Comparison of ENCODE assay signal across 18 cellular contexts in genomic region chr12:108921946-108922345, GRCh38. TPM values are rescaled to one million over a fixed set of nuclear protein-coding genes. Genes with fewer than 3 reads are reported as not detected.
DNase-seq lines count a peak whose midpoint lies in the region; ATAC-seq and TF ChIP-seq lines count a peak whose summit lies in the region.
"Had no signal": no experiment of that assay in that cellular context is flagged by ENCODE, and none has a peak within 500 bp of the region (broad histone marks: within the 10 kb centered on the region; RNA-seq: fewer than 3 reads in every experiment).

No MANE protein-coding gene starts in this region.

- no peaks in the 10 kb centered on the region for H3K4me1 ChIP-seq in mucosa of descending colon (ENCODE audit: low read depth)
- H3K4me1 ChIP-seq: HAP-1 had no signal

- POLR2A ChIA-PET in activated CD8-positive, alpha-beta T cell treated with anti-CD3 and anti-CD28 coated beads for 36 hours (lab: Charles Lee), result no interaction called here

- intact Hi-C loops in mucosa of descending colon (cut with DNase I, micrococcal nuclease), result no loop called here
- intact Hi-C loops in activated CD8-positive, alpha-beta T cell treated with anti-CD3 and anti-CD28 coated beads for 36 hours (cut with micrococcal nuclease), result no loop called here

- CTCF ChIA-PET in activated CD8-positive, alpha-beta T cell treated with anti-CD3 and anti-CD28 coated beads for 36 hours (lab: Charles Lee), result no interaction called here

- H3K4me1 Mint-ChIP-seq in activated CD8-positive, alpha-beta T cell treated with anti-CD3 and anti-CD28 coated beads for 36 hours (ENCODE audit: low read depth), result no peaks in the 10 kb centered on the region

- peak; percentile 74 for ATAC-seq in left lobe of liver
- ATAC-seq in mucosa of descending colon, result peak; percentile 65
- ATAC-seq in activated CD8-positive, alpha-beta T cell treated with anti-CD3 and anti-CD28 coated beads for 36 hours, result no peak
- no peak for ATAC-seq in GM18867 (IDR thresholded peaks at IDR 0.05; ENCODE audit: unreplicated experiment)
- no peak for ATAC-seq in HG02798 (IDR thresholded peaks at IDR 0.05; ENCODE audit: poor library complexity, unreplicated experiment)
- ATAC-seq: GM12878 had no signal

- H3K36me3 Mint-ChIP-seq in activated CD8-positive, alpha-beta T cell treated with anti-CD3 and anti-CD28 coated beads for 36 hours (ENCODE audit: low read depth), result no peaks in the 10 kb centered on the region

- H3K9me3 ChIP-seq in mucosa of descending colon, result no peaks in the 10 kb centered on the region
- H3K9me3 ChIP-seq: HAP-1 had no signal

- H3K27me3 Mint-ChIP-seq in activated CD8-positive, alpha-beta T cell treated with anti-CD3 and anti-CD28 coated beads for 36 hours, result no peaks in the 10 kb centered on the region

- H3K36me3 ChIP-seq in mucosa of descending colon (ENCODE audit: low read depth), result no peaks in the 10 kb centered on the region
- H3K36me3 ChIP-seq: HAP-1 had no signal

- TF ChIP-seq CTCF in mucosa of descending colon (IDR thresholded peaks at IDR 0.05), result no peak
- no peak for TF ChIP-seq CTCF in activated CD8-positive, alpha-beta T cell treated with anti-CD3 and anti-CD28 coated beads for 36 hours (IDR thresholded peaks at IDR 0.05)

- no peak overlapping the region for H3K4me3 ChIP-seq in mucosa of descending colon
- H3K4me3 ChIP-seq: GM12878, GM23248, HAP-1 had no signal

- no peak overlapping the region for H3K27ac Mint-ChIP-seq in activated CD8-positive, alpha-beta T cell treated with anti-CD3 and anti-CD28 coated beads for 36 hours
- H3K27ac Mint-ChIP-seq: CD4-positive, alpha-beta T cell had no signal

- H3K9me3 Mint-ChIP-seq in activated CD8-positive, alpha-beta T cell treated with anti-CD3 and anti-CD28 coated beads for 36 hours, result peaks cover 2% of the 10 kb centered on the region

- H3K4me3 Mint-ChIP-seq in activated CD8-positive, alpha-beta T cell treated with anti-CD3 and anti-CD28 coated beads for 36 hours, result no peak overlapping the region
- H3K4me3 Mint-ChIP-seq: CD4-positive, alpha-beta T cell had no signal

- DNase-seq in HuH-7 (ENCODE audit: low spot score) (peak; percentile 59), left lobe of liver (ENCODE audit: low spot score) (no peak), mucosa of descending colon (no peak), NCI-H2196 (lab: John Stamatoyannopoulos, UW; ENCODE audit: unreplicated experiment) (no peak)
- DNase-seq in activated CD8-positive, alpha-beta T cell treated with anti-CD3 and anti-CD28 coated beads for 36 hours, result no peak
- DNase-seq: ACHN; CD4-positive, alpha-beta T cell; DMS153; DND-41; EL; GM23248; KG1 had no signal

RNA-seq across cellular contexts. Expression of gene DAO, which starts 42.1 kb away (rescaled TPM):
- total RNA-seq in left lobe of liver, result 65.3 TPM
- total RNA-seq in mucosa of descending colon, result 1 to 10 TPM in 2 of 3 donors, under 1 TPM in 1; 0.79 to 4.8 (median 3.0) TPM
- not detected for total RNA-seq in activated CD8-positive, alpha-beta T cell treated with anti-CD3 and anti-CD28 coated beads for 36 hours
- total RNA-seq: CD4-positive, alpha-beta T cell; GM12878; GM23248; H4; HT1080 had no signal

Comparison
In these comparisons a context has a peak if more than half of its experiments do, and no peak if none do; other contexts are left out.
1. ATAC-seq: peak in left lobe of liver (single experiment) and mucosa of descending colon (single experiment); none in activated CD8-positive, alpha-beta T cell treated with anti-CD3 and anti-CD28 coated beads for 36 hours (single experiment), GM18867 (single experiment) and HG02798 (single experiment).
2. RNA of gene DAO, which starts 42.1 kb away (total RNA-seq): 65.3 TPM in left lobe of liver (single experiment); 0.79 to 4.8 TPM in mucosa of descending colon and not detected in activated CD8-positive, alpha-beta T cell treated with anti-CD3 and anti-CD28 coated beads for 36 hours; every median in the first group is over 10 times any median in the second.